ENCODE assay signal across 15 cellular contexts in the genomic region with DNA sequence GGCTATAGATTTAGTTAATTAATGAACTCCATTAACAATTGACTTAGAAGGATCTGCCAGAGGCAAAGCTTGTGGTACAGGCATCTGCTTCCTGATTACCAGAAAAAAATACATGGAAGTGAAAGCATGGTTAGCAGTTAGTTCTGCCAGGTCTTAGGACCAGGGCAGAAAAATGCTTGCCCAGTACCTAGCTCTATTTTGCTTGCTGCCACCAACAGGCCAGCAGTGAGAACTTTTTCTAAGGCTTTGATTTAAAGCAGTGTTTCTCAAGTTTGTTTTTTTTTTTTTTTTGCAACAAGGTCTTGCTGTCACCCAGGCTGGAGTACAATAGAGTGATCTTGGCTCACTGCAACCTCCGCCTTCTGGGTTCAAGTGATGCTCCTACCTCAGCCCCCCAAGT. TPM values are rescaled to one million over a fixed set of nuclear protein-coding genes. Genes with fewer than 3 reads are reported as not detected.
A peak's percentile ranks its signal among the peaks of the same experiment; 100 is the strongest.
DNase-seq lines count a peak whose midpoint lies in the region; ATAC-seq, FAIRE-seq and TF ChIP-seq lines count a peak whose summit lies in the region.
"Had no signal": no experiment of that assay in that cellular context is flagged by ENCODE, and none has a peak within 500 bp of the region (broad histone marks: within the 10 kb centered on the region; RNA-seq: fewer than 3 reads in every experiment).

No MANE protein-coding gene starts in this region.

- H3K4me1 ChIP-seq in A549 (0 out of 3 replicates have a peak, but pooled peaks cover 4% of the 10 kb centered on the region), colonic mucosa (no peaks in the 10 kb centered on the region)
- H3K4me1 ChIP-seq: parathyroid adenoma had no signal

- intact Hi-C loops in colonic mucosa (cut with DNase I) = no loop called here

- CTCF ChIA-PET in A549 (lab: Yijun Ruan, JAX) = interaction anchor here (0.6 to 2.1 kb wide), 11 partner anchors 9 to 88 kb away, joined by 3 to 6 read pairs (median 4); a partner anchor contains a TSS

- TF ChIP-seq RAD21 in A549 (conservative IDR thresholded peaks at IDR 0.05 in 1 of 2, IDR thresholded peaks at IDR 0.05 in 1 of 2) = no peak

- in situ Hi-C loops in SK-MEL-5 (cut with HindIII; ENCODE audit: low pct_unique_long_range_greater_than_20kb, low sequenced_read_pairs) = no loop called here

- no peak overlapping the region for H3K4me3 ChIP-seq in A549
- H3K4me3 ChIP-seq in fibroblast of mammary gland (ENCODE audit: control insufficient read depth, low read depth, low read length) = no peak overlapping the region
- no peak overlapping the region for H3K4me3 ChIP-seq in colonic mucosa
- H3K4me3 ChIP-seq: BLaER1 treated with 17β-estradiol and CSF1 and Interleukin-3, amounts not matched to agents 10 nM and 100 nM; lung had no signal

- TF ChIP-seq EP300 in A549 (IDR thresholded peaks at IDR 0.05) = no peak

- peaks cover 5% of the 10 kb centered on the region for H3K36me3 ChIP-seq in colonic mucosa

- TF ChIP-seq CTCF in A549 (IDR thresholded peaks at IDR 0.05) = no peak
- TF ChIP-seq CTCF in fibroblast of mammary gland (conservative IDR thresholded peaks at IDR 0.05; ENCODE audit: control insufficient read depth, insufficient read depth, low read depth, low read length) = no peak
- no peak for TF ChIP-seq CTCF in colonic mucosa (IDR thresholded peaks at IDR 0.05)

- H3K27ac ChIP-seq in A549 (no peak overlapping the region), colonic mucosa (no peak overlapping the region)
- H3K27ac ChIP-seq: BLaER1 treated with 17β-estradiol and CSF1 and Interleukin-3, amounts not matched to agents 10 nM and 100 nM; parathyroid adenoma had no signal

- ATAC-seq in A549 (peak; percentile 70 to 82; a peak in 5 of 6 replicates), GM18520 (IDR thresholded peaks at IDR 0.05; ENCODE audit: unreplicated experiment) (no peak), HG03025 (IDR thresholded peaks at IDR 0.05; ENCODE audit: low FRiP score, unreplicated experiment) (no peak)
- ATAC-seq: activated CD4-positive, CD25-positive, alpha-beta regulatory T cell treated with anti-CD3 and anti-CD28 coated beads, Interleukin-2, amount 50 U/mL, for 24 hours; Panc1 had no signal

- H3K9ac ChIP-seq in colonic mucosa (ENCODE audit: low read depth in 2 of 2, low read length in 2 of 2) = no peak overlapping the region
- H3K9ac ChIP-seq: BLaER1 treated with 17β-estradiol and CSF1 and Interleukin-3, amounts not matched to agents 10 nM and 100 nM; parathyroid adenoma had no signal

- TF ChIP-seq POLR2A in A549 (IDR thresholded peaks at IDR 0.05; ENCODE audit: low read length) = no peak

- no peak for FAIRE-seq in A549 (lab: Jason Lieb, UNC)

- H3K27me3 ChIP-seq in colonic mucosa = no peaks in the 10 kb centered on the region
- H3K27me3 ChIP-seq: BLaER1 treated with 17β-estradiol and CSF1 and Interleukin-3, amounts not matched to agents 10 nM and 100 nM had no signal

- 100% methylated on average over 1 of the region's 1 CpG for WGBS in A549 (ENCODE audit: missing lambda C conversion rate)

- no peaks in the 10 kb centered on the region for H3K9me3 ChIP-seq in A549
- no peaks in the 10 kb centered on the region for H3K9me3 ChIP-seq in colonic mucosa
- H3K9me3 ChIP-seq: BLaER1 treated with 17β-estradiol and CSF1 and Interleukin-3, amounts not matched to agents 10 nM and 100 nM had no signal

- no peak overlapping the region for H3K4me2 ChIP-seq in A549
- H3K4me2 ChIP-seq: BLaER1 treated with 17β-estradiol and CSF1 and Interleukin-3, amounts not matched to agents 10 nM and 100 nM had no signal

- POLR2A ChIA-PET in A549 (lab: Yijun Ruan, JAX) = interaction anchor here (0.6 to 1.0 kb wide), 2 partner anchors 16 to 73 kb away, joined by 3 to 5 read pairs; a partner anchor contains a TSS

- DNase-seq in A549 (ENCODE audit: low read depth in 1 of 2, low spot score in 1 of 2) (peak in 1 of 2 experiments; percentile 31), HCEC 1CT (peak; percentile 16), SK-MEL-5 (ENCODE audit: low read depth, low spot score) (peak; percentile 49), fibroblast of mammary gland (ENCODE audit: low read depth) (peak; percentile 19), NCI-H1694 (lab: John Stamatoyannopoulos, UW) (no peak), colonic mucosa (no peak)
- DNase-seq: NCI-H146; stimulated activated CD4-positive, alpha-beta T cell treated with anti-CD3 and anti-CD28 coated beads, Interleukin-4, amount 100 ng/mL, for 24 hours had no signal

TF ChIP-seq in A549, 52 proteins besides CTCF, POLR2A, EP300 and RAD21:
- no peak for TF ChIP-seq CBX8 (IDR thresholded peaks at IDR 0.05)
- no peak for TF ChIP-seq NFE2L2 (conservative IDR thresholded peaks at IDR 0.05; ENCODE audit: low read length)
- no peak for TF ChIP-seq CHD4 (IDR thresholded peaks at IDR 0.05; ENCODE audit: borderline replicate concordance)
- TF ChIP-seq TFCP2L1 (CRISPR knock-in tag; IDR thresholded peaks at IDR 0.05) = no peak
- TF ChIP-seq, protein P1, sequence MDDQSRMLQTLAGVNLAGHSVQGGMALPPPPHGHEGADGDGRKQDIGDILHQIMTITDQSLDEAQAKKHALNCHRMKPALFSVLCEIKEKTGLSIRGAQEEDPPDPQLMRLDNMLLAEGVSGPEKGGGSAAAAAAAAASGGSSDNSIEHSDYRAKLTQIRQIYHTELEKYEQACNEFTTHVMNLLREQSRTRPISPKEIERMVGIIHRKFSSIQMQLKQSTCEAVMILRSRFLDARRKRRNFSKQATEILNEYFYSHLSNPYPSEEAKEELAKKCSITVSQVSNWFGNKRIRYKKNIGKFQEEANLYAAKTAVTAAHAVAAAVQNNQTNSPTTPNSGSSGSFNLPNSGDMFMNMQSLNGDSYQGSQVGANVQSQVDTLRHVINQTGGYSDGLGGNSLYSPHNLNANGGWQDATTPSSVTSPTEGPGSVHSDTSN (IDR thresholded peaks at IDR 0.05) = no peak
- no peak for TF ChIP-seq HOXA7 (CRISPR knock-in tag; IDR thresholded peaks at IDR 0.05)

RNA-seq across cellular contexts. Expression of a gene that starts 16.4 kb away (rescaled TPM):
- polyA plus RNA-seq in A549 (2011; rRNA removed) (6.7 and 9.5 TPM in 2 replicates), A549 (2017; fragmentation: RNase III; extraction: RNeasy Plus Mini Kit Qiagen cat#74134 plus additional on column Dnase treatment) (3.8 to 4.1 TPM (median 4.0 TPM) in 3 replicates)
- 2.4 and 2.6 TPM in 2 replicates for polyA plus RNA-seq in A549 (2012; cell fraction: cytosol; rRNA removed)
- polyA plus RNA-seq in A549 (2012; cell fraction: nucleus; rRNA removed) = 2.6 and 2.8 TPM in 2 replicates
- 8.6 and 8.8 TPM in 2 replicates for polyA minus RNA-seq in A549 (2011; rRNA and poly(A)+ RNA removed)
- 1.4 and 1.6 TPM in 2 replicates for total RNA-seq in SK-MEL-5 (2014; rRNA removed; shearing (Covaris generic))
- polyA plus RNA-seq in SK-MEL-5 (2015; cell fraction: cytosol; rRNA removed) = 2.7 and 3.0 TPM in 2 replicates
- polyA plus RNA-seq in SK-MEL-5 (2015; cell fraction: nucleus; rRNA removed) = 3.6 and 3.7 TPM in 2 replicates
- total RNA-seq in colonic mucosa = 10 to 100 TPM; 22.1 to 33.9 TPM

Comparison
In these comparisons a context has a peak if more than half of its experiments do, and no peak if none do; other contexts are left out.
1. ATAC-seq: peak in A549 (2 of 2); none in GM18520 (single experiment) and HG03025 (single experiment).
2. DNase-seq: peak in HCEC 1CT (single experiment), SK-MEL-5 (single experiment) and fibroblast of mammary gland (single experiment); none in NCI-H1694 (single experiment) and colonic mucosa (single experiment).